Comparison of ENCODE assay signal across 14 cellular contexts in the genomic region with DNA sequence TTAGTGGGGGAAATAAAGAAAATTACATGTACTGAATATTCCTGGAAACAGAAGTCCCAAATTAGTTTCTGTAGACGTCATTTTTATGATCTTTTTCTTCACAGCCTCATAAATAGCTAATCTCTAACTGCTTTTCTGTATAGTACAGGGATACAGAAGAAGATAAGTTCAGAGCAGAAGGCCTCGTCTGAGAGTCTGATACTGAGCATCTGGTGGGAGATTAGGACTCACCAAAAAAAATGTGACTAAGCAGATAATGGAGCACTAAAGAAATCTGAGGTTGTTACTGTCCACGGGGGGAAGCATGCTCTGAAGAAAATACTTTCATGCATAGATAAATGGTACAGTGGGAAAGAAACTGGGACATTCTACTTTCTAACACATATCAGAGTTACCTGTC.
DNase-seq lines count a peak whose midpoint lies in the region; ATAC-seq, FAIRE-seq and TF ChIP-seq lines count a peak whose summit lies in the region.
"Had no signal": no experiment of that assay in that cellular context is flagged by ENCODE, and none has a peak within 500 bp of the region (broad histone marks: within the 10 kb centered on the region; RNA-seq: fewer than 3 reads in every experiment).

No MANE protein-coding gene starts in this region.

- no peak for TF ChIP-seq EP300 in K562 (IDR thresholded peaks at IDR 0.05; ENCODE audit: low read length)

- no peak for TF ChIP-seq POLR2A in K562 (conservative IDR thresholded peaks at IDR 0.05)

- no TSS peak for BruUV-seq in K562 (replicated peaks; lab: Mats Ljungman, UMichigan)

- H3K4me3 ChIP-seq in K562 (no peak overlapping the region), foreskin fibroblast (ENCODE audit: low read depth in 1 of 2, low read length in 2 of 2) (no peak overlapping the region), aorta (ENCODE audit: low read length in 2 of 2) (no peak overlapping the region)

- TF ChIP-seq CTCF in K562 (IDR thresholded peaks at IDR 0.05 in 2 of 3, conservative IDR thresholded peaks at IDR 0.05 in 1 of 3; ENCODE audit: insufficient read depth in 2 of 3, low read depth in 1 of 3, low read length in 3 of 3) (no peak), foreskin fibroblast (IDR thresholded peaks at IDR 0.05; ENCODE audit: low read depth, low read length) (no peak)

- H4K20me1 ChIP-seq in K562 (replicated peaks; ENCODE audit: control insufficient read depth, insufficient read depth, low read length) = no peaks in the 10 kb centered on the region

- no peak overlapping the region for H3K4me2 ChIP-seq in K562 (ENCODE audit: insufficient read depth, low read length)

- H3K27me3 ChIP-seq in K562 (ENCODE audit: control insufficient read depth in 2 of 2, insufficient read depth in 2 of 2, low read length in 2 of 2) = no peaks in the 10 kb centered on the region
- no peaks in the 10 kb centered on the region for H3K27me3 ChIP-seq in aorta (ENCODE audit: control insufficient read depth in 1 of 2, insufficient read depth in 2 of 2, low read length in 1 of 2)

- peak; percentile 33 for DNase-seq in NCI-H2171 treated with DMSO at 0.1 percent for 48 hours (lab: John Stamatoyannopoulos, UW)
- peak; percentile 73 for DNase-seq in NCI-H82 treated with DMSO at 0.1 percent for 48 hours (lab: John Stamatoyannopoulos, UW; ENCODE audit: unreplicated experiment)
- DNase-seq in K562 (ENCODE audit: extremely low read depth in 1 of 4, low spot score in 3 of 4) = peak in 1 of 4 experiments; percentile 2
- DNase-seq in foreskin fibroblast = no peak
- no peak for DNase-seq in NCI-H510A treated with DMSO at 0.1 percent for 48 hours (lab: John Stamatoyannopoulos, UW)
- DNase-seq in aorta = no peak
- no peak for DNase-seq in OCI-M2 (lab: John Stamatoyannopoulos, UW; ENCODE audit: unreplicated experiment)
- DNase-seq: CD8-positive, alpha-beta T cell; COR-L47; DMS53; GF-D8; GOT3; H9 had no signal

- H3K27ac ChIP-seq in K562 (ENCODE audit: extremely low read depth, low read depth, low read length) = no peak overlapping the region
- H3K27ac ChIP-seq in aorta (ENCODE audit: low read depth in 1 of 2, low read length in 2 of 2) = no peak overlapping the region

- no peaks in the 10 kb centered on the region for H3K9me1 ChIP-seq in K562 (ENCODE audit: control insufficient read depth, insufficient read depth, low read length)

- H3K9me3 ChIP-seq in K562 (replicated peaks; ENCODE audit: control insufficient read depth, insufficient read depth, low read depth, low read length) (no peaks in the 10 kb centered on the region), aorta (ENCODE audit: control insufficient read depth, low read length) (no peaks in the 10 kb centered on the region)

- CTCF ChIA-PET in K562 (lab: Yijun Ruan, JAX; ENCODE audit: low intra/inter-chr PET ratio) = no interaction called here

- no peaks in the 10 kb centered on the region for H3K4me1 ChIP-seq in K562 (replicated peaks in 1 of 2; ENCODE audit: control insufficient read depth in 2 of 2, insufficient read depth in 2 of 2, low read length in 2 of 2)
- no peaks in the 10 kb centered on the region for H3K4me1 ChIP-seq in aorta (ENCODE audit: control insufficient read depth in 1 of 2, insufficient read depth in 2 of 2, low read length in 2 of 2)

- H2AFZ ChIP-seq in K562 (ENCODE audit: low read depth, low read length) = no peak overlapping the region

- in situ Hi-C loops in K562 (cut with MboI) = no loop called here

- 0% methylated on average over 3 of the region's 3 CpGs for WGBS in K562 (ENCODE audit: insufficient coverage, low coverage, missing lambda C conversion rate)
- WGBS in aorta, 2 donors = 41 to 57% methylated on average over 3 of the region's 3 CpGs

- no peak for FAIRE-seq in K562 (lab: Jason Lieb, UNC)
- FAIRE-seq: GM19239 had no signal

- H3K79me2 ChIP-seq in K562 (ENCODE audit: control insufficient read depth, insufficient read depth, low read length) = no peaks in the 10 kb centered on the region

- no peak for TF ChIP-seq RAD21 in K562 (CRISPR knock-in tag; conservative IDR thresholded peaks at IDR 0.05 in 1 of 2, IDR thresholded peaks at IDR 0.05 in 1 of 2)

- intact Hi-C loops in K562 (cut with micrococcal nuclease) (no loop called here), aorta (cut with DNase I) (no loop called here)

- ATAC-seq in K562 = no peak
- ATAC-seq in aorta (ENCODE audit: low FRiP score) = no peak
- ATAC-seq: CD8-positive, alpha-beta T cell had no signal

- POLR2A ChIA-PET in K562 (lab: Yijun Ruan, JAX) = no interaction called here

- no peak overlapping the region for H3K9ac ChIP-seq in K562 (ENCODE audit: insufficient read depth in 1 of 2, low read depth in 2 of 2, low read length in 2 of 2)

- H3K36me3 ChIP-seq in K562 (ENCODE audit: control insufficient read depth, insufficient read depth, low read length) = no peaks in the 10 kb centered on the region
- H3K36me3 ChIP-seq in aorta (ENCODE audit: control insufficient read depth in 1 of 2, insufficient read depth in 2 of 2, low read length in 1 of 2) = no peaks in the 10 kb centered on the region

TF ChIP-seq in K562, 482 proteins besides CTCF, POLR2A, EP300 and RAD21 (continues in another document):
- no peak for TF ChIP-seq NFIC (IDR thresholded peaks at IDR 0.05)
- TF ChIP-seq CBFA2T3 (IDR thresholded peaks at IDR 0.05) = peak; percentile 71
- no peak for TF ChIP-seq KDM4B (IDR thresholded peaks at IDR 0.05; ENCODE audit: borderline replicate concordance in 2 of 2, low read depth in 1 of 2)
- TF ChIP-seq THRA (IDR thresholded peaks at IDR 0.05) = no peak
- TF ChIP-seq TAL1 (IDR thresholded peaks at IDR 0.05) = peak; percentile 76
- TF ChIP-seq TEAD4 (IDR thresholded peaks at IDR 0.05; ENCODE audit: low read length) = peak; percentile 79
- TF ChIP-seq TEAD4 (CRISPR knock-in tag; IDR thresholded peaks at IDR 0.05; ENCODE audit: borderline replicate concordance) = no peak
- TF ChIP-seq MED1 (CRISPR knock-in tag; IDR thresholded peaks at IDR 0.05; ENCODE audit: borderline replicate concordance) = no peak
- TF ChIP-seq, protein P1, sequence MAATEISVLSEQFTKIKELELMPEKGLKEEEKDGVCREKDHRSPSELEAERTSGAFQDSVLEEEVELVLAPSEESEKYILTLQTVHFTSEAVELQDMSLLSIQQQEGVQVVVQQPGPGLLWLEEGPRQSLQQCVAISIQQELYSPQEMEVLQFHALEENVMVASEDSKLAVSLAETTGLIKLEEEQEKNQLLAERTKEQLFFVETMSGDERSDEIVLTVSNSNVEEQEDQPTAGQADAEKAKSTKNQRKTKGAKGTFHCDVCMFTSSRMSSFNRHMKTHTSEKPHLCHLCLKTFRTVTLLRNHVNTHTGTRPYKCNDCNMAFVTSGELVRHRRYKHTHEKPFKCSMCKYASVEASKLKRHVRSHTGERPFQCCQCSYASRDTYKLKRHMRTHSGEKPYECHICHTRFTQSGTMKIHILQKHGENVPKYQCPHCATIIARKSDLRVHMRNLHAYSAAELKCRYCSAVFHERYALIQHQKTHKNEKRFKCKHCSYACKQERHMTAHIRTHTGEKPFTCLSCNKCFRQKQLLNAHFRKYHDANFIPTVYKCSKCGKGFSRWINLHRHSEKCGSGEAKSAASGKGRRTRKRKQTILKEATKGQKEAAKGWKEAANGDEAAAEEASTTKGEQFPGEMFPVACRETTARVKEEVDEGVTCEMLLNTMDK (IDR thresholded peaks at IDR 0.05; ENCODE audit: borderline replicate concordance, insufficient read depth, low read depth, low read length, poor library complexity, severe bottlenecking) = no peak
- TF ChIP-seq ZFP30 (CRISPR knock-in tag; IDR thresholded peaks at IDR 0.05; ENCODE audit: borderline replicate concordance) = no peak
- no peak for TF ChIP-seq DIDO1 (tag; IDR thresholded peaks at IDR 0.05; ENCODE audit: low read depth)
- TF ChIP-seq SMAD2 (IDR thresholded peaks at IDR 0.05; ENCODE audit: low read depth, low read length) = no peak
- no peak for TF ChIP-seq ZNF695 (CRISPR knock-in tag; IDR thresholded peaks at IDR 0.05)
- TF ChIP-seq FOXA1 (IDR thresholded peaks at IDR 0.05; ENCODE audit: borderline replicate concordance) = no peak
- TF ChIP-seq SETDB1 (IDR thresholded peaks at IDR 0.05; ENCODE audit: low read length) = no peak
- TF ChIP-seq ZNF253 (CRISPR knock-in tag; conservative IDR thresholded peaks at IDR 0.05) = no peak
- TF ChIP-seq ILF3 (IDR thresholded peaks at IDR 0.05; ENCODE audit: borderline replicate concordance) = no peak
- TF ChIP-seq NR2F6 (CRISPR knock-in tag; IDR thresholded peaks at IDR 0.05) = no peak
- TF ChIP-seq, protein P2, sequence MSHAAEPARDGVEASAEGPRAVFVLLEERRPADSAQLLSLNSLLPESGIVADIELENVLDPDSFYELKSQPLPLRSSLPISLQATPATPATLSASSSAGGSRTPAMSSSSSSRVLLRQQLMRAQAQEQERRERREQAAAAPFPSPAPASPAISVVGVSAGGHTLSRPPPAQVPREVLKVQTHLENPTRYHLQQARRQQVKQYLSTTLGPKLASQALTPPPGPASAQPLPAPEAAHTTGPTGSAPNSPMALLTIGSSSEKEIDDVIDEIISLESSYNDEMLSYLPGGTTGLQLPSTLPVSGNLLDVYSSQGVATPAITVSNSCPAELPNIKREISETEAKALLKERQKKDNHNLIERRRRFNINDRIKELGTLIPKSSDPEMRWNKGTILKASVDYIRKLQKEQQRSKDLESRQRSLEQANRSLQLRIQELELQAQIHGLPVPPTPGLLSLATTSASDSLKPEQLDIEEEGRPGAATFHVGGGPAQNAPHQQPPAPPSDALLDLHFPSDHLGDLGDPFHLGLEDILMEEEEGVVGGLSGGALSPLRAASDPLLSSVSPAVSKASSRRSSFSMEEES (CRISPR knock-in tag; IDR thresholded peaks at IDR 0.05) = no peak
- TF ChIP-seq PML (IDR thresholded peaks at IDR 0.05; ENCODE audit: low read length) = peak; percentile 31; the same call in 1 of the 2 replicates
- TF ChIP-seq CBFA2T2 (conservative IDR thresholded peaks at IDR 0.05) = peak; percentile 70
- TF ChIP-seq MYC (IDR thresholded peaks at IDR 0.05; ENCODE audit: low read depth, low read length) = no peak
- TF ChIP-seq MYC (CRISPR knock-in tag; IDR thresholded peaks at IDR 0.05; ENCODE audit: borderline replicate concordance, low read depth) = no peak
- TF ChIP-seq RHOXF2B (CRISPR knock-in tag; conservative IDR thresholded peaks at IDR 0.05) = no peak
- no peak for TF ChIP-seq KLF10 (CRISPR knock-in tag; IDR thresholded peaks at IDR 0.05)

Comparison
In these comparisons a context has a peak if more than half of its experiments do, and no peak if none do; other contexts are left out.
1. DNase-seq: peak in NCI-H2171 treated with DMSO at 0.1 percent for 48 hours (single experiment) and NCI-H82 treated with DMSO at 0.1 percent for 48 hours (single experiment); none in foreskin fibroblast (0 of 2), NCI-H510A treated with DMSO at 0.1 percent for 48 hours (single experiment), aorta (0 of 2) and OCI-M2 (single experiment).